ENCODE assay signal across 8 cellular contexts in genomic region chr11:125494987-125495725, GRCh38. TPM values are rescaled to one million over a fixed set of nuclear protein-coding genes. Genes with fewer than 3 reads are reported as not detected.
DNase-seq lines count a peak whose midpoint lies in the region; ATAC-seq, FAIRE-seq and TF ChIP-seq lines count a peak whose summit lies in the region.

No MANE protein-coding gene starts in this region.

- no peaks in the 10 kb centered on the region for H3K9me3 ChIP-seq in ectodermal cell (ENCODE audit: control insufficient read depth, low read length)
- no peaks in the 10 kb centered on the region for H3K9me3 ChIP-seq in HepG2 (ENCODE audit: low read length)

- no peak overlapping the region for H3K27ac Mint-ChIP-seq in T-cell
- H3K27ac Mint-ChIP-seq in stimulated activated naive CD8-positive, alpha-beta T cell treated with anti-CD3 and anti-CD28 coated beads, Interleukin-15, Interleukin-2, amounts not matched to agents 100 ng/mL and 50 ng/mL, for 24 hours = peak overlapping the region; percentile 36

- H3K4me3 ChIP-seq in ectodermal cell (ENCODE audit: insufficient read depth, low read depth, low read length) (peak overlapping the region; percentile 93), HepG2 (replicated peaks in 1 of 3; ENCODE audit: insufficient read depth in 1 of 3, low read depth in 2 of 3, low read length in 3 of 3) (peak overlapping the region in 2 of 3 experiments; percentile 16 to 18; a peak in 2 of 6 replicates)

- peaks cover 27 to 30% (median 30%) of the 10 kb centered on the region in 3 donors for H3K4me1 Mint-ChIP-seq in T-cell
- peaks cover 28% of the 10 kb centered on the region for H3K4me1 Mint-ChIP-seq in stimulated activated naive CD8-positive, alpha-beta T cell treated with anti-CD3 and anti-CD28 coated beads, Interleukin-15, Interleukin-2, amounts not matched to agents 100 ng/mL and 50 ng/mL, for 24 hours (ENCODE audit: low read depth)

- in situ Hi-C loops in HepG2 (cut with HindIII; ENCODE audit: extremely low pct_ligation_motif_present, low pct_unique_long_range_greater_than_20kb) = no loop called here

- H3K27me3 ChIP-seq in ectodermal cell (ENCODE audit: control insufficient read depth, insufficient read depth, low read length, poor library complexity, severe bottlenecking) = no peaks in the 10 kb centered on the region
- peaks cover 3 to 34% of the 10 kb centered on the region in 2 experiments; a peak in 4 of 5 replicates for H3K27me3 ChIP-seq in HepG2 (ENCODE audit: control insufficient read depth in 1 of 2, insufficient read depth in 2 of 2, low read length in 2 of 2)

- no peaks in the 10 kb centered on the region for H4K20me1 ChIP-seq in HepG2 (ENCODE audit: insufficient read depth, low read length)

- FAIRE-seq in HepG2 (lab: Jason Lieb, UNC) = no peak

- peak overlapping the region; percentile 39; the same call in 1 of the 2 replicates for H3K4me2 ChIP-seq in HepG2 (ENCODE audit: low read depth, low read length)

- H3K79me2 ChIP-seq in HepG2 (ENCODE audit: insufficient read depth, low read length) = no peaks in the 10 kb centered on the region

- POLR2A ChIA-PET in T-cell (lab: Charles Lee) = no interaction called here
- POLR2A ChIA-PET in HepG2 (lab: Yijun Ruan, JAX) = no interaction called here

- peak; percentile 69 for DNase-seq in activated CD8-positive, alpha-beta memory T cell treated with anti-CD3 and anti-CD28 coated beads for 24 hours
- no peak for DNase-seq in activated CD8-positive, alpha-beta memory T cell treated with anti-CD3 and anti-CD28 coated beads, Interleukin-2, amount 50 U/mL, for 4 hours
- DNase-seq in T-cell = peak in 5 of 34 experiments; percentile 1 to 12 (median 8)
- DNase-seq in HepG2 (ENCODE audit: low spot score) = no peak
- no peak for DNase-seq in NCI-H345 (lab: John Stamatoyannopoulos, UW)
- DNase-seq in NCI-H226 = no peak

- intact Hi-C loops in HepG2 (cut with micrococcal nuclease; ENCODE audit: unreplicated experiment) = no loop called here

- CTCF ChIA-PET in T-cell (lab: Charles Lee) (interaction anchor here in 1 of 2 donors (1.2 kb wide), 1 partner anchor 19 kb away, joined by 4 read pairs; no protein-coding TSS in a partner anchor), HepG2 (lab: Yijun Ruan, JAX; ENCODE audit: low intra/inter-chr PET ratio, low total read pairs) (no interaction called here)

- H3K36me3 ChIP-seq in ectodermal cell (ENCODE audit: control insufficient read depth, insufficient read depth, low read length) (no peaks in the 10 kb centered on the region), HepG2 (replicated peaks in 1 of 2; ENCODE audit: control insufficient read depth in 1 of 2, insufficient read depth in 2 of 2, low read length in 2 of 2) (no peaks in the 10 kb centered on the region)

- no peak for TF ChIP-seq POLR2A in HepG2 (IDR thresholded peaks at IDR 0.05; ENCODE audit: insufficient read depth in 1 of 2, low read depth in 2 of 2, low read length in 2 of 2)

- WGBS in ectodermal cell, 2 experiments = 0% methylated on average over 55 of the region's 55 CpGs
- 48% methylated on average over 10 of the region's 55 CpGs for WGBS in HepG2 (ENCODE audit: low lambda C conversion rate)

- ATAC-seq in T-cell (replicated peaks in 1 of 4) (peak; percentile 5 to 36 (median 30)), HepG2 (peak; percentile 79)

- peaks cover 45 to 51% of the 10 kb centered on the region in 2 donors for H3K27me3 Mint-ChIP-seq in T-cell
- H3K27me3 Mint-ChIP-seq in stimulated activated naive CD8-positive, alpha-beta T cell treated with anti-CD3 and anti-CD28 coated beads, Interleukin-15, Interleukin-2, amounts not matched to agents 100 ng/mL and 50 ng/mL, for 24 hours = peaks cover 51% of the 10 kb centered on the region

- TF ChIP-seq EP300 in HepG2 (IDR thresholded peaks at IDR 0.05; ENCODE audit: low read depth in 2 of 2, low read length in 2 of 2) = no peak
- no peak for TF ChIP-seq EP300 in HepG2 (CRISPR knock-in tag; IDR thresholded peaks at IDR 0.05; ENCODE audit: borderline replicate concordance)

- no peak for TF ChIP-seq CTCF in HepG2 (CRISPR knock-in tag; IDR thresholded peaks at IDR 0.05)

- no TSS peak for BruUV-seq in HepG2 (replicated peaks; lab: Mats Ljungman, UMichigan)

- H3K9me3 Mint-ChIP-seq in T-cell = no peaks in the 10 kb centered on the region
- H3K9me3 Mint-ChIP-seq in stimulated activated naive CD8-positive, alpha-beta T cell treated with anti-CD3 and anti-CD28 coated beads, Interleukin-15, Interleukin-2, amounts not matched to agents 100 ng/mL and 50 ng/mL, for 24 hours = no peaks in the 10 kb centered on the region

- peaks cover 4% of the 10 kb centered on the region for H3K4me1 ChIP-seq in ectodermal cell (ENCODE audit: control insufficient read depth, insufficient read depth, low read length)
- H3K4me1 ChIP-seq in HepG2 (ENCODE audit: insufficient read depth, low read length) = peaks cover 12% of the 10 kb centered on the region; the same call in 1 of the 2 replicates

- H3K9ac ChIP-seq in HepG2 (ENCODE audit: insufficient read depth, low read depth, low read length) = no peak overlapping the region

- TF ChIP-seq RAD21 in HepG2 (CRISPR knock-in tag; IDR thresholded peaks at IDR 0.05) = no peak

- H3K4me3 Mint-ChIP-seq in T-cell = peak overlapping the region; percentile 79 to 84 (median 80)
- H3K4me3 Mint-ChIP-seq in stimulated activated naive CD8-positive, alpha-beta T cell treated with anti-CD3 and anti-CD28 coated beads, Interleukin-15, Interleukin-2, amounts not matched to agents 100 ng/mL and 50 ng/mL, for 24 hours = peak overlapping the region; percentile 81

- no peaks in the 10 kb centered on the region for H3K36me3 Mint-ChIP-seq in T-cell
- H3K36me3 Mint-ChIP-seq in stimulated activated naive CD8-positive, alpha-beta T cell treated with anti-CD3 and anti-CD28 coated beads, Interleukin-15, Interleukin-2, amounts not matched to agents 100 ng/mL and 50 ng/mL, for 24 hours (ENCODE audit: low read depth) = no peaks in the 10 kb centered on the region

- H2AFZ ChIP-seq in HepG2 (ENCODE audit: low read length) = no peak overlapping the region

- peak overlapping the region; percentile 69 for H3K27ac ChIP-seq in ectodermal cell (ENCODE audit: insufficient read depth, low read depth, low read length, poor library complexity, severe bottlenecking)
- no peak overlapping the region for H3K27ac ChIP-seq in HepG2 (ENCODE audit: extremely low read length, insufficient read depth, low read length)

TF ChIP-seq in HepG2, 621 proteins besides CTCF, POLR2A, EP300 and RAD21 (continues in another document):
- TF ChIP-seq ZC3H4 (CRISPR knock-in tag; IDR thresholded peaks at IDR 0.05; ENCODE audit: borderline replicate concordance) = no peak
- TF ChIP-seq ZNF672 (CRISPR knock-in tag; IDR thresholded peaks at IDR 0.05) = no peak
- peak; percentile 68 for TF ChIP-seq ZNF777 (CRISPR knock-in tag; IDR thresholded peaks at IDR 0.05)
- no peak for TF ChIP-seq ZUFSP (CRISPR knock-in tag; IDR thresholded peaks at IDR 0.05; ENCODE audit: borderline replicate concordance)
- TF ChIP-seq ELF1 (CRISPR knock-in tag; IDR thresholded peaks at IDR 0.05) = no peak

RNA-seq across cellular contexts. Expression of gene FEZ1, which starts 0.9 kb away (rescaled TPM):
- 1 to 10 TPM in 2 of 5 donors, under 1 TPM in 3; 0.62 to 3.5 (median 0.92) TPM for total RNA-seq in T-cell
- polyA plus RNA-seq in ectodermal cell (2013, experiment 1 of 4) = 128 TPM
- 141 TPM for polyA plus RNA-seq in ectodermal cell (2013, experiment 2 of 4)
- 159 TPM for polyA plus RNA-seq in ectodermal cell (2013, experiment 3 of 4)
- polyA plus RNA-seq in ectodermal cell (2013, experiment 4 of 4) = 175 TPM
- not detected in 2 replicates for total RNA-seq in HepG2 (2016; rRNA removed; fragmentation: Illumina TruSeq; extraction: Trizol)
- total RNA-seq in HepG2 (2016; cell fraction: cytosol; rRNA removed; fragmentation: Illumina TruSeq; extraction: Trizol; ENCODE audit: low read depth) = not detected in 2 replicates
- not detected in 2 replicates for total RNA-seq in HepG2 (2016; cell fraction: insoluble cytoplasmic fraction; rRNA removed; fragmentation: Illumina TruSeq; extraction: Trizol)
- not detected in 2 replicates for total RNA-seq in HepG2 (2016; cell fraction: membrane; rRNA removed; fragmentation: Illumina TruSeq; extraction: Trizol)
- not detected in 2 replicates for total RNA-seq in HepG2 (2016; cell fraction: nucleus; rRNA removed; fragmentation: Illumina TruSeq; extraction: Trizol)
- polyA plus RNA-seq in HepG2 (2011; rRNA removed) = not detected in 2 replicates
- not detected in 2 replicates for polyA plus RNA-seq in HepG2 (2011; cell fraction: cytosol; rRNA removed)
- not detected in 2 replicates for polyA plus RNA-seq in HepG2 (2011; cell fraction: nucleus; rRNA removed)
- polyA plus RNA-seq in HepG2 (2012) = 0.33 TPM in 1 of 2 replicates, not detected in the other
- polyA plus RNA-seq in HepG2 (2016; cell fraction: cytosol; fragmentation: Illumina TruSeq; extraction: Trizol; ENCODE audit: low read depth) = not detected in 2 replicates
- not detected in 2 replicates for polyA plus RNA-seq in HepG2 (2016; cell fraction: insoluble cytoplasmic fraction; fragmentation: Illumina TruSeq; extraction: Trizol; ENCODE audit: low read depth)
- polyA plus RNA-seq in HepG2 (2016; cell fraction: membrane; fragmentation: Illumina TruSeq; extraction: Trizol; ENCODE audit: low read depth) = not detected in 2 replicates
- polyA plus RNA-seq in HepG2 (2016; cell fraction: nucleus; fragmentation: Illumina TruSeq; extraction: Trizol; ENCODE audit: insufficient read depth, low read depth) = not detected in 2 replicates
- polyA minus RNA-seq in HepG2 (2011; rRNA and poly(A)+ RNA removed; ENCODE audit: low replicate concordance) = 0.44 TPM in 1 of 2 replicates, not detected in the other
- not detected in 2 replicates for polyA minus RNA-seq in HepG2 (2011; cell fraction: cytosol; rRNA and poly(A)+ RNA removed)
- not detected in 2 replicates for polyA minus RNA-seq in HepG2 (2011; cell fraction: nucleus; rRNA and poly(A)+ RNA removed)
